Comparison of ENCODE assay signal across 32 cellular contexts in the genomic region with DNA sequence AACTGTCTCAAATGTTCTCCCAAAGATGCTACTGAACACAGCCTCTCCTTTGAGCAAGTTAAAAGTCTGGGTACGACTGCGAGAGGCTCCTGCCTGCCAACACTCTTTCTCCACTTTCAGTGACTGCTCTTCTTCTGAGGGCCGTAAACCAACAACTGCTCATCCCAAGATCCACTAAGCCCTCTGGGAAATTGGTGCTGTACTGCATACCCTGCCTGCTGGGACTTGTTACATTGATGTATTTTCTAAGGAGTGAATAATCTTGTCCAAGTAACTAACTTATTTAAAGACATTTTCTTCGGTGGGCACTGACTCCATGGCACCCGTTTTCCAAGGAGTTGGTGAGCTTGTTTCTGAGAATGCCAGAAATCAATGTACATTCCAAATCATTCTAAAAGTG.
"Had no signal": no experiment of that assay in that cellular context is flagged by ENCODE, and none has a peak within 500 bp of the region (broad histone marks: within the 10 kb centered on the region; RNA-seq: fewer than 3 reads in every experiment).

No MANE protein-coding gene starts in this region.

- DNase-seq: activated CD4-positive, alpha-beta T cell treated with anti-CD3 and anti-CD28 coated beads for 36 hours; activated CD4-positive, alpha-beta T cell treated with anti-CD3 and anti-CD28 coated beads, Interleukin-2, amount 50 U/mL, for 1 hour; activated CD4-positive, alpha-beta T cell treated with anti-CD3 and anti-CD28 coated beads, Interleukin-2, amount 50 U/mL, for 48 hours; activated CD4-positive, CD25-positive, alpha-beta regulatory T cell; activated CD4-positive, CD25-positive, alpha-beta regulatory T cell treated with anti-CD3 and anti-CD28 coated beads, Interleukin-2, amount 50 U/mL, for 72 hours; activated CD8-positive, alpha-beta memory T cell treated with anti-CD3 and anti-CD28 coated beads, Interleukin-2, amount 10 ng/mL, durations not matched to agents 7 days and 5 days; activated CD8-positive, alpha-beta memory T cell treated with anti-CD3 and anti-CD28 coated beads, Interleukin-2, amount 50 U/mL, for 4 hours; activated CD8-positive, alpha-beta T cell treated with anti-CD3 and anti-CD28 coated beads, Interleukin-2, amount 10 ng/mL, durations not matched to agents 7 days and 5 days; activated gamma-delta T cell; activated naive CD4-positive, alpha-beta T cell; activated naive CD4-positive, alpha-beta T cell treated with anti-CD3 and anti-CD28 coated beads, Interleukin-2, amount 10 ng/mL, durations not matched to agents 7 days and 5 days; activated naive CD8-positive, alpha-beta T cell treated with anti-CD3 and anti-CD28 coated beads, Interleukin-2, amount 10 ng/mL, durations not matched to agents 7 days and 5 days; activated T-cell treated with anti-CD3 and anti-CD28 coated beads, Interleukin-2, amount 50 U/mL, for 1 hour; activated T-cell treated with anti-CD3 and anti-CD28 coated beads, Interleukin-2, amount 50 U/mL, for 48 hours; central memory CD4-positive, alpha-beta T cell; cerebellar nuclear complex; colonic mucosa; dorsolateral prefrontal cortex; effector memory CD4-positive, alpha-beta T cell; endodermal cell; foreskin keratinocyte; gastrocnemius medialis; glutamatergic neuron; heart left ventricle; T-helper 2 cell had no signal

- H3K27ac Mint-ChIP-seq: activated CD4-positive, alpha-beta T cell treated with anti-CD3 and anti-CD28 coated beads for 36 hours; activated CD8-positive, alpha-beta memory T cell treated with anti-CD3 and anti-CD28 coated beads, Interleukin-2, amount 10 ng/mL, durations not matched to agents 7 days and 5 days; activated CD8-positive, alpha-beta T cell treated with anti-CD3 and anti-CD28 coated beads, Interleukin-2, amount 10 ng/mL, durations not matched to agents 7 days and 5 days; activated naive CD4-positive, alpha-beta T cell treated with anti-CD3 and anti-CD28 coated beads, Interleukin-2, amount 10 ng/mL, durations not matched to agents 7 days and 5 days; activated naive CD4-positive, alpha-beta T cell treated with anti-CD3 and anti-CD28 coated beads, Interleukin-2, amount 50 U/mL, for 72 hours; activated naive CD8-positive, alpha-beta T cell treated with anti-CD3 and anti-CD28 coated beads, Interleukin-2, amount 10 ng/mL, durations not matched to agents 7 days and 5 days; activated T-helper 1 cell treated with anti-CD3 and anti-CD28 coated beads, Interleukin-12 subunit alpha, Interleukin-12 subunit beta, Interleukin-2, Interleukin-4 antibody, amounts not matched to agents 30 ng/mL and 10 ng/mL and 1 ng/mL, durations not matched to agents 14 hours and 24 hours and 36 hours; brain; endodermal cell had no signal

- H3K4me1 Mint-ChIP-seq: activated CD4-positive, alpha-beta T cell treated with anti-CD3 and anti-CD28 coated beads for 36 hours; activated CD8-positive, alpha-beta memory T cell treated with anti-CD3 and anti-CD28 coated beads, Interleukin-2, amount 10 ng/mL, durations not matched to agents 7 days and 5 days; activated naive CD4-positive, alpha-beta T cell treated with anti-CD3 and anti-CD28 coated beads, Interleukin-2, amount 10 ng/mL, durations not matched to agents 7 days and 5 days; activated naive CD8-positive, alpha-beta T cell treated with anti-CD3 and anti-CD28 coated beads, Interleukin-2, amount 10 ng/mL, durations not matched to agents 7 days and 5 days; endodermal cell had no signal

- H3K36me3 ChIP-seq: ascending aorta, breast epithelium, cardiac muscle cell, colonic mucosa, gastrocnemius medialis, heart left ventricle had no signal

- ATAC-seq: activated CD4-positive, alpha-beta T cell treated with anti-CD3 and anti-CD28 coated beads for 36 hours; activated CD8-positive, alpha-beta memory T cell treated with anti-CD3 and anti-CD28 coated beads, Interleukin-2, amount 10 ng/mL, durations not matched to agents 7 days and 5 days; activated CD8-positive, alpha-beta T cell treated with anti-CD3 and anti-CD28 coated beads, Interleukin-2, amount 10 ng/mL, durations not matched to agents 7 days and 5 days; activated naive CD4-positive, alpha-beta T cell treated with anti-CD3 and anti-CD28 coated beads, Interleukin-2, amount 50 U/mL, for 72 hours; esophagus mucosa; foreskin keratinocyte; gastrocnemius medialis; heart left ventricle had no signal

- H3K4me3 Mint-ChIP-seq: activated CD4-positive, alpha-beta T cell treated with anti-CD3 and anti-CD28 coated beads for 36 hours; activated CD8-positive, alpha-beta memory T cell treated with anti-CD3 and anti-CD28 coated beads, Interleukin-2, amount 10 ng/mL, durations not matched to agents 7 days and 5 days; activated CD8-positive, alpha-beta T cell treated with anti-CD3 and anti-CD28 coated beads, Interleukin-2, amount 10 ng/mL, durations not matched to agents 7 days and 5 days; activated naive CD4-positive, alpha-beta T cell treated with anti-CD3 and anti-CD28 coated beads, Interleukin-2, amount 10 ng/mL, durations not matched to agents 7 days and 5 days; activated naive CD8-positive, alpha-beta T cell treated with anti-CD3 and anti-CD28 coated beads, Interleukin-2, amount 10 ng/mL, durations not matched to agents 7 days and 5 days; activated T-helper 1 cell treated with anti-CD3 and anti-CD28 coated beads, Interleukin-12 subunit alpha, Interleukin-12 subunit beta, Interleukin-2, Interleukin-4 antibody, amounts not matched to agents 30 ng/mL and 10 ng/mL and 1 ng/mL, durations not matched to agents 14 hours and 24 hours and 36 hours; brain; endodermal cell had no signal

- H3K9me3 ChIP-seq: ascending aorta, breast epithelium, colonic mucosa, gastrocnemius medialis had no signal

- H3K27me3 ChIP-seq: ascending aorta, breast epithelium, cardiac muscle cell, colonic mucosa had no signal

- H3K4me1 ChIP-seq: ascending aorta, breast epithelium, colonic mucosa, foreskin keratinocyte, gastrocnemius medialis, heart left ventricle had no signal

- H3K9me3 Mint-ChIP-seq: activated naive CD4-positive, alpha-beta T cell treated with anti-CD3 and anti-CD28 coated beads, Interleukin-2, amount 10 ng/mL, durations not matched to agents 7 days and 5 days; activated naive CD4-positive, alpha-beta T cell treated with anti-CD3 and anti-CD28 coated beads, Interleukin-2, amount 50 U/mL, for 72 hours; activated naive CD8-positive, alpha-beta T cell treated with anti-CD3 and anti-CD28 coated beads, Interleukin-2, amount 10 ng/mL, durations not matched to agents 7 days and 5 days; activated T-helper 1 cell treated with anti-CD3 and anti-CD28 coated beads, Interleukin-12 subunit alpha, Interleukin-12 subunit beta, Interleukin-2, Interleukin-4 antibody, amounts not matched to agents 30 ng/mL and 10 ng/mL and 1 ng/mL, durations not matched to agents 14 hours and 24 hours and 36 hours; endodermal cell had no signal

- H3K4me3 ChIP-seq: ascending aorta, breast epithelium, cardiac muscle cell, colonic mucosa, dorsolateral prefrontal cortex, gastrocnemius medialis, heart left ventricle had no signal

- H3K27ac ChIP-seq: ascending aorta, breast epithelium, cardiac muscle cell, colonic mucosa, dorsolateral prefrontal cortex, foreskin keratinocyte, gastrocnemius medialis, heart left ventricle had no signal

- H3K36me3 Mint-ChIP-seq: activated CD8-positive, alpha-beta memory T cell treated with anti-CD3 and anti-CD28 coated beads, Interleukin-2, amount 10 ng/mL, durations not matched to agents 7 days and 5 days; activated naive CD4-positive, alpha-beta T cell treated with anti-CD3 and anti-CD28 coated beads, Interleukin-2, amount 10 ng/mL, durations not matched to agents 7 days and 5 days; activated naive CD4-positive, alpha-beta T cell treated with anti-CD3 and anti-CD28 coated beads, Interleukin-2, amount 50 U/mL, for 72 hours; activated naive CD8-positive, alpha-beta T cell treated with anti-CD3 and anti-CD28 coated beads, Interleukin-2, amount 10 ng/mL, durations not matched to agents 7 days and 5 days; brain had no signal
